ENCODE assay signal across 8 cellular contexts in the genomic region with DNA sequence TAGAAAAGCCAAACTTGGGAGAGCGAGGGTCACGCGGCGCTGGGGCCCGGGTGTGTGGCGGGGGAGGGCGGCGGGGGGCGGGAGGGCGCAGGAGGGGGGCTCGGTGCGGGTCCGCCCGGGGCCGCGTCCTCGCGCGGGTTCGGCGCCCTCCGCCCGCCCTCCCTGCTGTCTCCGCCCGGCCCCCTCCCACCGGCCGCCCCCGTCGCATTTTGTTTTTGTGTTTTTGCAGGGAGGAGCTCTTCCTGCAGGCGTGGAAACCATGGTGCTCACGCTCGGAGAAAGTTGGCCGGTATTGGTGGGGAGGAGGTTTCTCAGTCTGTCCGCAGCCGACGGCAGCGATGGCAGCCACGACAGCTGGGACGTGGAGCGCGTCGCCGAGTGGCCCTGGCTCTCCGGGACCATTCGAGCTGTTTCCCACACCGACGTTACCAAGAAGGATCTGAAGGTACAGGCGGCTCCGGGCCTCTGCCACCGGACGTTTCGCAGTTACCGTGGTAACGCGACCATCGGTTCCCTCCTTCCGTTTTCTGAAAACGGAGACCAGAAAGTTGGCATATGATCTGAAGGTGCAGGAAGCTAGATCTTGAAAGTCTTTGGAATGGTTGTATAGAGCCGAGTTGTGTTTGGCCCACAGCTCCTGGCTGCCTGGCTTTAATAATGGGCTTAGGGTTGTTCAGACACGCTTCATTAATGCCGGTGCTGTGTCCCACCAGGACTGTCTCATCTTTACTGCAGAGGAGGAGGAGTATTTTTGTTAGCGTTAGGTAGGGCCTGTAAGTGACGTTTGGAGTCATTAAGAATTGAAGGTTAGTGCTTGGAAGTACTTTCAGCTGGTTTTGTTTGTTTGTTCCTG. TPM values are rescaled to one million over a fixed set of nuclear protein-coding genes. Genes with fewer than 3 reads are reported as not detected.
DNase-seq lines count a peak whose midpoint lies in the region; ATAC-seq and TF ChIP-seq lines count a peak whose summit lies in the region.

No MANE protein-coding gene starts in this region.

- H2AFZ ChIP-seq in trophoblast cell (ENCODE audit: insufficient read depth, low read length, poor library complexity) = peak overlapping the region; percentile 92

- H3K4me1 ChIP-seq in trophoblast cell (ENCODE audit: control insufficient read depth in 1 of 2, insufficient read depth in 2 of 2, low read length in 2 of 2) (peaks cover 0 to 6% of the 10 kb centered on the region in 2 experiments), transverse colon (peaks cover 13 to 45% (median 17%) of the 10 kb centered on the region in 4 donors)

- peaks cover 6% of the 10 kb centered on the region in 2 experiments for H3K36me3 ChIP-seq in trophoblast cell (ENCODE audit: control insufficient read depth in 1 of 2, insufficient read depth in 2 of 2, low read length in 2 of 2)
- H3K36me3 ChIP-seq in transverse colon = no peaks in the 10 kb centered on the region

- peak overlapping the region; percentile 90 for H3K4me2 ChIP-seq in trophoblast cell (ENCODE audit: low read length)

- peak overlapping the region; percentile 7 for H4K91ac ChIP-seq in trophoblast cell (ENCODE audit: low read depth, low read length)

- peak overlapping the region; percentile 86 for H3K9ac ChIP-seq in trophoblast cell (ENCODE audit: low read length)

- DNase-seq in AG04450 (ENCODE audit: low read depth, low spot score) (peak; percentile 26), HT-29 (ENCODE audit: low spot score) (peak; percentile 50), SKM-1 treated with dmso at 0.1 percent for 144 hours (lab: John Stamatoyannopoulos, UW; ENCODE audit: unreplicated experiment) (peak; percentile 72), Right ventricle myocardium superior (peak; percentile 72), trophoblast cell (peak; percentile 51 to 75), transverse colon (peak; percentile 69)
- DNase-seq in activated naive CD8-positive, alpha-beta T cell treated with anti-CD3 and anti-CD28 coated beads, Interleukin-2, amount 10 ng/mL, durations not matched to agents 7 days and 5 days = peak; percentile 68

- TF ChIP-seq POLR2A in transverse colon (IDR thresholded peaks at IDR 0.05) = peak; percentile 54

- H3K79me1 ChIP-seq in trophoblast cell (ENCODE audit: low read length) = peaks cover 6% of the 10 kb centered on the region

- H3K4ac ChIP-seq in trophoblast cell (ENCODE audit: low read depth, low read length) = no peak overlapping the region

- no peak overlapping the region for H2AK5ac ChIP-seq in trophoblast cell (ENCODE audit: low read length)

- no CpG with 5 or more reads among the region's 63 CpGs for WGBS in trophoblast cell (ENCODE audit: extremely low coverage, insufficient coverage, insufficient read length)
- 0% methylated on average over 2 to 44 of the region's 63 CpGs for WGBS in transverse colon (ENCODE audit: low coverage in 1 of 2), 2 donors

- H3K79me2 ChIP-seq in trophoblast cell (ENCODE audit: control insufficient read depth, insufficient read depth, low read length, poor library complexity) = peaks cover 4% of the 10 kb centered on the region

- peak overlapping the region; percentile 94 for H3K27ac Mint-ChIP-seq in activated naive CD8-positive, alpha-beta T cell treated with anti-CD3 and anti-CD28 coated beads, Interleukin-2, amount 10 ng/mL, durations not matched to agents 7 days and 5 days

- intact Hi-C loops in Right ventricle myocardium superior (cut with DNase I) = no loop called here
- intact Hi-C loops in transverse colon (cut with DNase I; ENCODE audit: low total_unique reads) = no loop called here

- POLR2A ChIA-PET in AG04450 (lab: Yijun Ruan, JAX) = interaction anchor here (0.5 to 2.5 kb wide), 17 partner anchors 12 to 1916 kb away, joined by 3 to 15 read pairs (median 5); partner anchors contain the start of genes IMMT, POLR1A and PTCD3
- POLR2A ChIA-PET in activated naive CD8-positive, alpha-beta T cell treated with anti-CD3 and anti-CD28 coated beads, Interleukin-2, amount 10 ng/mL, durations not matched to agents 7 days and 5 days (lab: Charles Lee) = interaction anchor here (1.0 to 3.9 kb wide), 23 partner anchors 9 to 903 kb away, joined by 3 to 17 read pairs (median 8); partner anchors contain the start of genes CD8A, IMMT, MAT2A and MRPL35

- no peaks in the 10 kb centered on the region for H3K27me3 Mint-ChIP-seq in activated naive CD8-positive, alpha-beta T cell treated with anti-CD3 and anti-CD28 coated beads, Interleukin-2, amount 10 ng/mL, durations not matched to agents 7 days and 5 days

- H3K9me3 Mint-ChIP-seq in activated naive CD8-positive, alpha-beta T cell treated with anti-CD3 and anti-CD28 coated beads, Interleukin-2, amount 10 ng/mL, durations not matched to agents 7 days and 5 days = peaks cover 10% of the 10 kb centered on the region

- CTCF ChIA-PET in AG04450 (lab: Charles Lee) = interaction anchor here (0.6 to 1.5 kb wide), 3 partner anchors 21 to 322 kb away, joined by 3 to 6 read pairs (median 3); no protein-coding TSS in a partner anchor

- H3K9me3 ChIP-seq in AG04450 (ENCODE audit: control insufficient read depth, insufficient read depth, low read length) (peaks cover 3% of the 10 kb centered on the region; the same call in 1 of the 2 replicates), trophoblast cell (ENCODE audit: insufficient read depth, low read depth, low read length) (no peaks in the 10 kb centered on the region), transverse colon (peaks cover 18 to 23% of the 10 kb centered on the region in 2 donors)

- ATAC-seq in GM18868 (IDR thresholded peaks at IDR 0.05; ENCODE audit: unreplicated experiment) (peak; percentile 9), Right ventricle myocardium superior (ENCODE audit: poor library complexity) (peak; percentile 6)
- ATAC-seq in activated naive CD8-positive, alpha-beta T cell treated with anti-CD3 and anti-CD28 coated beads, Interleukin-2, amount 10 ng/mL, durations not matched to agents 7 days and 5 days (ENCODE audit: low read depth) = no peak

- peak overlapping the region; percentile 42 for H2BK12ac ChIP-seq in trophoblast cell (ENCODE audit: low read length)

- peak overlapping the region; percentile 64 for H3K14ac ChIP-seq in trophoblast cell (ENCODE audit: low read length)

- peak overlapping the region; percentile 73 for H4K12ac ChIP-seq in trophoblast cell (ENCODE audit: low read depth, low read length)

- H3K4me1 Mint-ChIP-seq in activated naive CD8-positive, alpha-beta T cell treated with anti-CD3 and anti-CD28 coated beads, Interleukin-2, amount 10 ng/mL, durations not matched to agents 7 days and 5 days = peaks cover 36% of the 10 kb centered on the region

- TF ChIP-seq EP300 in transverse colon (IDR thresholded peaks at IDR 0.05; ENCODE audit: low read depth) = no peak

- peaks cover 41% of the 10 kb centered on the region for H3K36me3 Mint-ChIP-seq in activated naive CD8-positive, alpha-beta T cell treated with anti-CD3 and anti-CD28 coated beads, Interleukin-2, amount 10 ng/mL, durations not matched to agents 7 days and 5 days

- H4K8ac ChIP-seq in trophoblast cell (ENCODE audit: low read depth, low read length) = peak overlapping the region; percentile 33

- H3K27ac ChIP-seq in AG04450 (ENCODE audit: low read depth, low read length) = peak overlapping the region; percentile 87
- H3K27ac ChIP-seq in trophoblast cell (ENCODE audit: low read depth, low read length) = peak overlapping the region; percentile 89
- H3K27ac ChIP-seq in transverse colon = peak overlapping the region; percentile 96 to 99 (median 98)

- no peak for TF ChIP-seq CTCF in AG04450 (IDR thresholded peaks at IDR 0.05; ENCODE audit: low read depth, low read length)
- no peak for TF ChIP-seq CTCF in transverse colon (IDR thresholded peaks at IDR 0.05)

- H2BK120ac ChIP-seq in trophoblast cell (ENCODE audit: insufficient read depth, low read length, poor library complexity) = peak overlapping the region; percentile 57

- peak overlapping the region; percentile 60 for H3K18ac ChIP-seq in trophoblast cell (ENCODE audit: low read length)

- H3K4me3 Mint-ChIP-seq in activated naive CD8-positive, alpha-beta T cell treated with anti-CD3 and anti-CD28 coated beads, Interleukin-2, amount 10 ng/mL, durations not matched to agents 7 days and 5 days = peak overlapping the region; percentile 92

- H3K27me3 ChIP-seq in AG04450 (ENCODE audit: control insufficient read depth, insufficient read depth, low read length) = no peaks in the 10 kb centered on the region
- H3K27me3 ChIP-seq in trophoblast cell (ENCODE audit: insufficient read depth, low read length) = no peaks in the 10 kb centered on the region
- H3K27me3 ChIP-seq in transverse colon = no peaks in the 10 kb centered on the region

- in situ Hi-C loops in transverse colon (cut with MboI; ENCODE audit: low pct_ligation_motif_present in 1 of 4, low pct_unique_long_range_greater_than_20kb in 1 of 4, low sequenced_read_pairs in 3 of 4) = loop anchor here in 1 of 4 donors (10.0 kb wide), 1 partner anchor 217 kb away; no protein-coding TSS in a partner anchor

- peak overlapping the region; percentile 75 for H2BK5ac ChIP-seq in trophoblast cell (ENCODE audit: low read depth, low read length, poor library complexity)

- peak overlapping the region; percentile 90 for H3K4me3 ChIP-seq in AG04450 (ENCODE audit: low read depth, low read length)
- H3K4me3 ChIP-seq in trophoblast cell (ENCODE audit: low read depth, low read length) = peak overlapping the region; percentile 89
- H3K4me3 ChIP-seq in transverse colon = peak overlapping the region; percentile 56 to 85 (median 64)

- no peak overlapping the region for H3K23ac ChIP-seq in trophoblast cell (ENCODE audit: low read length)

RNA-seq across cellular contexts. Expression of gene KDM3A, which starts 0.8 kb away (rescaled TPM):
- 24.2 and 33.0 TPM in 2 replicates for polyA plus RNA-seq in AG04450 (2011; rRNA removed)
- 47.3 and 55.9 TPM in 2 replicates for polyA minus RNA-seq in AG04450 (2011; rRNA and poly(A)+ RNA removed)
- total RNA-seq in HT-29 (2014; rRNA removed; shearing (Covaris generic)) = 14.3 and 14.6 TPM in 2 replicates
- total RNA-seq in activated naive CD8-positive, alpha-beta T cell treated with anti-CD3 and anti-CD28 coated beads, Interleukin-2, amount 10 ng/mL, durations not matched to agents 7 days and 5 days = 100 to 1,000 TPM in 1 of 2 experiments, 10 to 100 TPM in 1; 94.7 to 106 TPM
- total RNA-seq in Right ventricle myocardium superior (27.2 TPM), transverse colon (100 to 1,000 TPM in 1 of 4 donors, 10 to 100 TPM in 3; 40.4 to 173 (median 55.0) TPM)
- polyA plus RNA-seq in trophoblast cell (2013) = 30.3 and 30.5 TPM in 2 replicates
